ENCODE assay signal across 1 cellular context in genomic region chr4:146267826-146268225, GRCh38.
TF ChIP-seq lines count a peak whose summit lies in the region.

No MANE protein-coding gene starts in this region.

TF ChIP-seq in WTC11, 78 proteins besides CTCF, POLR2A, EP300 and RAD21 (continued from another document):
- no peak for TF ChIP-seq ZNF396 (CRISPR knock-in tag; IDR thresholded peaks at IDR 0.05; ENCODE audit: borderline replicate concordance)
- TF ChIP-seq IRF1 (CRISPR knock-in tag; IDR thresholded peaks at IDR 0.05): no peak
- TF ChIP-seq CREM (CRISPR knock-in tag; IDR thresholded peaks at IDR 0.05): no peak
- no peak for TF ChIP-seq NFYB (CRISPR knock-in tag; conservative IDR thresholded peaks at IDR 0.05; ENCODE audit: low read depth)
- TF ChIP-seq ZMAT4 (CRISPR knock-in tag; IDR thresholded peaks at IDR 0.05): no peak
- TF ChIP-seq MAX (CRISPR knock-in tag; IDR thresholded peaks at IDR 0.05): no peak
- no peak for TF ChIP-seq ATF2 (CRISPR knock-in tag; IDR thresholded peaks at IDR 0.05; ENCODE audit: borderline replicate concordance, low read depth)
- no peak for TF ChIP-seq ZBTB21 (CRISPR knock-in tag; IDR thresholded peaks at IDR 0.05; ENCODE audit: borderline replicate concordance)
